In the genomic region with DNA sequence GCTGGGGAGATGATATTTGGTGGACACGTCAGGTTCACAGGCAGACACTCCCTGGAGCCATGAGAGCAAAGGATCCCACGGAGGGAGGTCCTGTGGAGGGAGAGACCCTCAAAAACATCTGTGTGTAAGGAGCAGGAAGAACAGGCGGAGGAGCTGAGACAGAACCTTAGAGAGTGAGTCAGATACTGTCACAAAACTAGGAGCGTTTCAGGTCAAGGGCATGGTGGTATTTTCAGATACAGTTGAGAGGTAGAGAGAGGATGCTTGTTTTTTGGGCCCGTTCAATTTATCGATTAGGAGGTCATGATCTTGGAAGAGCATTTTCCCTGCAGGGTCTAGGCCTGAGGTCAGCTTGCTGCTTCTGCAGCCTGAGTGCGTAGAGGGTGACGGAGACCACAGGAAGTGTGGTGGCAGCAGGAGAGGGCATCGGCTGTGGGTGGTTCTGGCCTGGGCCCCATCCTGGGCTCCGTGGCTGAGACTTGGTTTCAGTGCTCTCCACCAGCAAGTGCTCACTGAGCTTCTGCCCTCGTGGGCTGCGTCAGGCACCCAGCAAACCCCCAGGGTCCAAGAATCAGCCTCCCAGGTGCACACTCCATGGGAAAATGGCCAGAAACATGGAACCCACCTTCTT, we compare ENCODE assay signal across 21 cellular contexts. TPM values are rescaled to one million over a fixed set of nuclear protein-coding genes. Genes with fewer than 3 reads are reported as not detected.
DNase-seq lines count a peak whose midpoint lies in the region; ATAC-seq and TF ChIP-seq lines count a peak whose summit lies in the region.
"Had no signal": no experiment of that assay in that cellular context is flagged by ENCODE, and none has a peak within 500 bp of the region (broad histone marks: within the 10 kb centered on the region; RNA-seq: fewer than 3 reads in every experiment).

No MANE protein-coding gene starts in this region.

- no peak for ATAC-seq in CD4-positive, alpha-beta T cell (ENCODE audit: poor library complexity)
- ATAC-seq: left ventricle myocardium superior had no signal

- CTCF ChIA-PET in CD4-positive, alpha-beta T cell (lab: Charles Lee): no interaction called here

- H4K20me1 ChIP-seq in Loucy (ENCODE audit: insufficient read depth, low read length, poor library complexity, severe bottlenecking): peaks cover 37% of the 10 kb centered on the region

- no peaks in the 10 kb centered on the region for H3K9me3 Mint-ChIP-seq in CD4-positive, alpha-beta T cell
- H3K9me3 Mint-ChIP-seq in dendritic cell treated with granulocyte-macrophage colony-stimulating factor and Interleukin-4, amounts not matched to agents 40 ng/mL and 50 ng/mL, for 4 days: no peaks in the 10 kb centered on the region
- H3K9me3 Mint-ChIP-seq in nephron progenitor cell: no peaks in the 10 kb centered on the region
- H3K9me3 Mint-ChIP-seq: activated naive CD4-positive, alpha-beta T cell treated with anti-CD3 and anti-CD28 coated beads, Interleukin-2, amount 10 ng/mL, durations not matched to agents 7 days and 5 days had no signal

- H3F3A ChIP-seq in Loucy (ENCODE audit: low read depth): 0 out of 2 replicates have a peak, but pooled peaks cover 2% of the 10 kb centered on the region

- no peak for DNase-seq in CD4-positive, alpha-beta T cell
- DNase-seq in nephron progenitor cell: no peak
- no peak for DNase-seq in NCI-H2107 (lab: John Stamatoyannopoulos, UW)
- DNase-seq in posterior vena cava (ENCODE audit: low spot score): no peak
- no peak for DNase-seq in NCI-H2029 treated with DMSO at 0.1 percent for 48 hours (lab: John Stamatoyannopoulos, UW)
- DNase-seq: activated CD4-positive, alpha-beta T cell treated with anti-CD3 and anti-CD28 coated beads for 1 hour; activated CD8-positive, alpha-beta memory T cell treated with anti-CD3 and anti-CD28 coated beads, Interleukin-2, amount 50 U/mL, for 4 hours; activated naive CD4-positive, alpha-beta T cell treated with anti-CD3 and anti-CD28 coated beads, Interleukin-2, amount 10 ng/mL, durations not matched to agents 7 days and 5 days; C1 segment of cervical spinal cord; cortex of kidney; GOT3; KG1; left ventricle myocardium superior; NCI-H1105 treated with DMSO at 0.1 percent for 48 hours; posterior cingulate gyrus; SHP77 treated with DMSO at 0.1 percent for 48 hours; spleen; stimulated activated naive CD4-positive, alpha-beta T cell had no signal

- no peak overlapping the region for H3K4me3 Mint-ChIP-seq in CD4-positive, alpha-beta T cell
- no peak overlapping the region for H3K4me3 Mint-ChIP-seq in dendritic cell treated with granulocyte-macrophage colony-stimulating factor and Interleukin-4, amounts not matched to agents 40 ng/mL and 50 ng/mL, for 4 days
- H3K4me3 Mint-ChIP-seq in nephron progenitor cell: no peak overlapping the region
- H3K4me3 Mint-ChIP-seq: activated naive CD4-positive, alpha-beta T cell treated with anti-CD3 and anti-CD28 coated beads, Interleukin-2, amount 10 ng/mL, durations not matched to agents 7 days and 5 days had no signal

- no peaks in the 10 kb centered on the region for H3K9me2 ChIP-seq in Loucy (replicated peaks; ENCODE audit: low read depth, low read length)

- peaks cover 16% of the 10 kb centered on the region; the same call in 1 of the 2 replicates for H3K36me3 ChIP-seq in Loucy (ENCODE audit: insufficient read depth, low read length)
- H3K36me3 ChIP-seq: spleen, tibial nerve had no signal

- POLR2A ChIA-PET in CD4-positive, alpha-beta T cell (lab: Charles Lee): no interaction called here

- H3K27me3 Mint-ChIP-seq in CD4-positive, alpha-beta T cell: no peaks in the 10 kb centered on the region
- peaks cover 10% of the 10 kb centered on the region for H3K27me3 Mint-ChIP-seq in dendritic cell treated with granulocyte-macrophage colony-stimulating factor and Interleukin-4, amounts not matched to agents 40 ng/mL and 50 ng/mL, for 4 days
- H3K27me3 Mint-ChIP-seq in nephron progenitor cell (ENCODE audit: low read depth, poor library complexity): peaks cover 12% of the 10 kb centered on the region
- H3K27me3 Mint-ChIP-seq: activated naive CD4-positive, alpha-beta T cell treated with anti-CD3 and anti-CD28 coated beads, Interleukin-2, amount 10 ng/mL, durations not matched to agents 7 days and 5 days had no signal

- no peaks in the 10 kb centered on the region for H3K36me3 Mint-ChIP-seq in CD4-positive, alpha-beta T cell (ENCODE audit: low read depth)
- no peaks in the 10 kb centered on the region for H3K36me3 Mint-ChIP-seq in dendritic cell treated with granulocyte-macrophage colony-stimulating factor and Interleukin-4, amounts not matched to agents 40 ng/mL and 50 ng/mL, for 4 days (ENCODE audit: low read depth)
- peaks cover 18% of the 10 kb centered on the region for H3K36me3 Mint-ChIP-seq in nephron progenitor cell (ENCODE audit: low read depth)
- H3K36me3 Mint-ChIP-seq: activated naive CD4-positive, alpha-beta T cell treated with anti-CD3 and anti-CD28 coated beads, Interleukin-2, amount 10 ng/mL, durations not matched to agents 7 days and 5 days had no signal

- peak overlapping the region; percentile 59 for H3K4me2 ChIP-seq in Loucy (ENCODE audit: low read depth, low read length, poor library complexity, severe bottlenecking)

- peaks cover 98% of the 10 kb centered on the region for H3K79me2 ChIP-seq in Loucy (ENCODE audit: insufficient read depth, low read length)

- H3K4me3 ChIP-seq in Loucy (ENCODE audit: low read length, poor library complexity, severe bottlenecking): peak overlapping the region; percentile 51
- H3K4me3 ChIP-seq: spleen, tibial nerve had no signal

- H3K4me1 Mint-ChIP-seq in CD4-positive, alpha-beta T cell (ENCODE audit: low read depth): peaks cover 13% of the 10 kb centered on the region
- H3K4me1 Mint-ChIP-seq in dendritic cell treated with granulocyte-macrophage colony-stimulating factor and Interleukin-4, amounts not matched to agents 40 ng/mL and 50 ng/mL, for 4 days (ENCODE audit: low read depth): peaks cover 17% of the 10 kb centered on the region
- peaks cover 63% of the 10 kb centered on the region for H3K4me1 Mint-ChIP-seq in nephron progenitor cell

- peak overlapping the region; percentile 45 for H3K27ac Mint-ChIP-seq in CD4-positive, alpha-beta T cell
- peak overlapping the region; percentile 4 for H3K27ac Mint-ChIP-seq in dendritic cell treated with granulocyte-macrophage colony-stimulating factor and Interleukin-4, amounts not matched to agents 40 ng/mL and 50 ng/mL, for 4 days
- H3K27ac Mint-ChIP-seq in nephron progenitor cell: peak overlapping the region; percentile 9
- H3K27ac Mint-ChIP-seq: activated naive CD4-positive, alpha-beta T cell treated with anti-CD3 and anti-CD28 coated beads, Interleukin-2, amount 10 ng/mL, durations not matched to agents 7 days and 5 days had no signal

- TF ChIP-seq CTCF in CD4-positive, alpha-beta T cell (IDR thresholded peaks at IDR 0.05): no peak
- no peak for TF ChIP-seq CTCF in Loucy (conservative IDR thresholded peaks at IDR 0.05; ENCODE audit: low read length)
- TF ChIP-seq CTCF in nephron progenitor cell (IDR thresholded peaks at IDR 0.05): no peak

- no peak overlapping the region for H3K27ac ChIP-seq in CD4-positive, alpha-beta T cell (ENCODE audit: low read depth, low read length)
- H3K27ac ChIP-seq: spleen, tibial nerve had no signal

- peak overlapping the region; percentile 59 for H3K9ac ChIP-seq in Loucy (ENCODE audit: low read depth, low read length, poor library complexity, severe bottlenecking)

- intact Hi-C loops in CD4-positive, alpha-beta T cell (cut with DNase I, micrococcal nuclease): no loop called here
- intact Hi-C loops in dendritic cell treated with granulocyte-macrophage colony-stimulating factor and Interleukin-4, amounts not matched to agents 40 ng/mL and 50 ng/mL, for 4 days (cut with micrococcal nuclease): no loop called here
- intact Hi-C loops in posterior vena cava (cut with DNase I): no loop called here

- H3K4me1 ChIP-seq in Loucy (ENCODE audit: insufficient read depth, low read length, poor library complexity, severe bottlenecking): peaks cover 40% of the 10 kb centered on the region

- H3K27me3 ChIP-seq in CD4-positive, alpha-beta T cell (ENCODE audit: control insufficient read depth, insufficient read depth, low read length): no peaks in the 10 kb centered on the region
- H3K27me3 ChIP-seq in Loucy (ENCODE audit: insufficient read depth, low read length, poor library complexity, severe bottlenecking): no peaks in the 10 kb centered on the region
- H3K27me3 ChIP-seq: spleen, tibial nerve had no signal

- no peak overlapping the region for H2AFZ ChIP-seq in Loucy (ENCODE audit: low read length)

- H3K9me3 ChIP-seq in CD4-positive, alpha-beta T cell (ENCODE audit: control insufficient read depth, low read length): no peaks in the 10 kb centered on the region
- H3K9me3 ChIP-seq in Loucy (ENCODE audit: insufficient read depth, low read depth, low read length): no peaks in the 10 kb centered on the region
- H3K9me3 ChIP-seq: spleen, tibial nerve had no signal

RNA-seq across cellular contexts. Expression of a gene that starts 39.9 kb away (rescaled TPM):
- total RNA-seq in CD4-positive, alpha-beta T cell: 1 to 10 TPM; 1.9 to 2.3 TPM
- total RNA-seq in posterior vena cava: 10 to 100 TPM; 30.9 to 48.0 TPM

Comparison
In these comparisons a context has a peak if more than half of its experiments do, and no peak if none do; other contexts are left out.
1. RNA of a gene that starts 39.9 kb away (total RNA-seq): 30.9 to 48.0 TPM in posterior vena cava; 1.9 to 2.3 TPM in CD4-positive, alpha-beta T cell; every median in the first group is over 4 times any median in the second.
2. Peak in every context shown above with its lines, with median percentiles within 50 percentile points of each other: H3K27ac Mint-ChIP-seq.